9 cellular contexts compared by ENCODE assay signal in the genomic region with DNA sequence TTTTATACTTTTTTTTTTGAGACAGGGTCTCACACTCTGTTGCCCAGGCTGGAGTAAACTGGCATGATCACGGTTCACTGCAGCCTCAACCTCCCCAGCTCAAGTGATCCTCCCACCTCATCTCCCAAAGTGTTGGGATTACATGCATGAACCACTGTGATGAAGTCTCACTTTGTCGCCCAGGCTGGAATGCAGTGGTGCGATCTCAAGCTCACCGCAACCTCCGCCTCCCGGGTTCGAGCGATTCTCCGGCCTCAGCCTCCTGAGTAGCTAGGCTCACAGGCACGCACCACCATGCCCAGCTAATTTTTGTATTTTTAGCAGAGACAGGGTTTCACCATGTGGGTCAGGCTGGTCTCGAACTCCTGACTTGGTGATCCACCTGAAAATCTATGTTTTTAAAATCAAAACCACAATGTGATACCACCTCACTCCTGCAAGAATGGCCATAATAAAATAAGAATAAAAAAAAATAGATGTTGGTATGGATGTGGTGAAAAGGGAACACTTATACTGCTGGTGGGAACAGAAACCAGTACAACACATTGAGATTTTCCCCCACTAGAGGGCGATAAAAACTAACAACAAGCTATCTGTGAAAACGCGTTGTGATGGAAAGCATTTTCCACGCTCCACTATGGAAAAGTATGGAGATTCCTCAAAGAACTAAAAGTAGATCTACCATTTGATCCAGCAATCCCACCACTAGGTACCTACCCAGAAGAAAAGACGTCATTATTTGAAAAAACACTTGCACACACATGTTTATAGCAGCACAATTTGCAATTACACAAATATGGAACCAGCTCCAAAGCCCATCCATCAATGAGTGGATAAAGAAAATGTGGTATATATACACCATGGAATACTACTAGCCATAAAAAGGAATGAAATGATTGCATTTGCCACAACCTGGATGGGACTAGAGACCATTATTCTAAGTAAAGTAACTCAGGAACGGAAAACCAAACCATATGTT. TPM values are rescaled to one million over a fixed set of nuclear protein-coding genes. Genes with fewer than 3 reads are reported as not detected.
DNase-seq lines count a peak whose midpoint lies in the region; ATAC-seq, FAIRE-seq and TF ChIP-seq lines count a peak whose summit lies in the region.
"Had no signal": no experiment of that assay in that cellular context is flagged by ENCODE, and none has a peak within 500 bp of the region (broad histone marks: within the 10 kb centered on the region; RNA-seq: fewer than 3 reads in every experiment).

No MANE protein-coding gene starts in this region.

- POLR2A ChIA-PET in Caco-2 (lab: Charles Lee), result no interaction called here
- POLR2A ChIA-PET in PC-9 (lab: Charles Lee; ENCODE audit: unreplicated experiment), result no interaction called here

- H3K27me3 ChIP-seq in Caco-2 (replicated peaks; ENCODE audit: control insufficient read depth, insufficient read depth, low read length), result no peaks in the 10 kb centered on the region
- no peaks in the 10 kb centered on the region for H3K27me3 ChIP-seq in PC-9 (ENCODE audit: insufficient read depth, low read depth)
- no peaks in the 10 kb centered on the region for H3K27me3 ChIP-seq in pancreas
- H3K27me3 ChIP-seq: SJCRH30 had no signal

- no peaks in the 10 kb centered on the region for H3K4me1 ChIP-seq in Caco-2
- H3K4me1 ChIP-seq in PC-9 (replicated peaks; ENCODE audit: insufficient read depth), result no peaks in the 10 kb centered on the region
- H3K4me1 ChIP-seq in pancreas, result no peaks in the 10 kb centered on the region
- H3K4me1 ChIP-seq: SJCRH30 had no signal

- H3K4me3 ChIP-seq in Caco-2 (ENCODE audit: low read depth, low read length), result no peak overlapping the region
- no peak overlapping the region for H3K4me3 ChIP-seq in PC-9
- H3K4me3 ChIP-seq in pancreas, result no peak overlapping the region
- H3K4me3 ChIP-seq: SJCRH30 had no signal

- H3K36me3 Mint-ChIP-seq in Caco-2 (ENCODE audit: insufficient read depth, unreplicated experiment) (peaks cover 39% of the 10 kb centered on the region), HFFc6 (ENCODE audit: low read depth) (peaks cover 7% of the 10 kb centered on the region; the same call in 1 of the 2 replicates)

- FAIRE-seq in pancreas (lab: Jason Lieb, UNC), result peak; percentile 81

- DNase-seq in Caco-2 (peak in 1 of 2 experiments; percentile 65), HFFc6 (peak; percentile 56), PC-9 (no peak), fibroblast of gingiva (ENCODE audit: low read depth) (peak; percentile 49), pancreas (no peak)
- no peak for DNase-seq in activated naive CD4-positive, alpha-beta T cell treated with anti-CD3 and anti-CD28 coated beads, Interleukin-2, amount 50 U/mL, for 16 hours

- H4K20me1 ChIP-seq in PC-9 (ENCODE audit: insufficient read depth), result peaks cover 3% of the 10 kb centered on the region; the same call in 1 of the 2 replicates

- TF ChIP-seq CTCF in Caco-2 (IDR thresholded peaks at IDR 0.05; ENCODE audit: insufficient read depth in 1 of 2, low read depth in 1 of 2, low read length in 1 of 2, severe bottlenecking in 1 of 2, unreplicated experiment in 1 of 2) (peak; percentile 61 to 65), HFFc6 (IDR thresholded peaks at IDR 0.05) (peak; percentile 88), PC-9 (conservative IDR thresholded peaks at IDR 0.05) (peak; percentile 68), pancreas (IDR thresholded peaks at IDR 0.05) (peak; percentile 41 to 66 (median 52))

- no peaks in the 10 kb centered on the region for H3F3A ChIP-seq in PC-9 (ENCODE audit: insufficient read depth, low read depth)

- H3K4me3 Mint-ChIP-seq in Caco-2 (ENCODE audit: unreplicated experiment), result no peak overlapping the region
- no peak overlapping the region for H3K4me3 Mint-ChIP-seq in HFFc6

- no peaks in the 10 kb centered on the region for H3K79me2 ChIP-seq in PC-9 (ENCODE audit: low read depth)

- ATAC-seq in pancreas (peak in 2 of 4 donors; percentile 40 to 50), GM21360 (IDR thresholded peaks at IDR 0.05; ENCODE audit: unreplicated experiment) (no peak), HG03045 (IDR thresholded peaks at IDR 0.05; ENCODE audit: unreplicated experiment) (no peak)

- no TSS peak for BruUV-seq in Caco-2 (replicated peaks; lab: Mats Ljungman, UMichigan)
- BruUV-seq in PC-9 (replicated peaks; lab: Mats Ljungman, UMichigan), result no TSS peak

- peaks cover 8% of the 10 kb centered on the region for H3K4me1 Mint-ChIP-seq in Caco-2 (ENCODE audit: low read depth, unreplicated experiment)
- peaks cover 12% of the 10 kb centered on the region for H3K4me1 Mint-ChIP-seq in HFFc6 (ENCODE audit: low read depth)

- H3K27ac ChIP-seq in PC-9 (no peak overlapping the region), pancreas (no peak overlapping the region)
- H3K27ac ChIP-seq: SJCRH30 had no signal

- WGBS in pancreas, 2 donors, result 60 to 65% methylated on average over 17 of the region's 17 CpGs

- intact Hi-C loops in Caco-2 (cut with micrococcal nuclease; ENCODE audit: unreplicated experiment), result no loop called here
- intact Hi-C loops in PC-9 (cut with micrococcal nuclease; ENCODE audit: unreplicated experiment), result no loop called here
- intact Hi-C loops in pancreas (cut with DNase I), result no loop called here

- CTCF ChIA-PET in Caco-2 (lab: Charles Lee), result interaction anchor here (0.5 to 1.6 kb wide), 10 partner anchors 11 to 392 kb away, joined by 3 to 22 read pairs (median 4); a partner anchor contains a TSS
- CTCF ChIA-PET in PC-9 (lab: Charles Lee), result no interaction called here

- H2AFZ ChIP-seq in PC-9, result no peak overlapping the region

- H3K9me2 ChIP-seq in PC-9 (ENCODE audit: insufficient read depth), result no peaks in the 10 kb centered on the region

- no peaks in the 10 kb centered on the region for H3K27me3 Mint-ChIP-seq in Caco-2 (ENCODE audit: insufficient read depth, unreplicated experiment)
- peaks cover 3% of the 10 kb centered on the region for H3K27me3 Mint-ChIP-seq in HFFc6 (ENCODE audit: insufficient read depth)

- H3K9me3 ChIP-seq in Caco-2 (no peaks in the 10 kb centered on the region), PC-9 (ENCODE audit: insufficient read depth, low read depth) (no peaks in the 10 kb centered on the region), pancreas (no peaks in the 10 kb centered on the region)
- H3K9me3 ChIP-seq: SJCRH30 had no signal

- H3K9me3 Mint-ChIP-seq in Caco-2 (ENCODE audit: unreplicated experiment) (no peaks in the 10 kb centered on the region), HFFc6 (no peaks in the 10 kb centered on the region)

- H3K4me2 ChIP-seq in PC-9, result no peak overlapping the region

- peaks cover 4% of the 10 kb centered on the region for H3K36me3 ChIP-seq in Caco-2 (ENCODE audit: control insufficient read depth, insufficient read depth, low read length)
- H3K36me3 ChIP-seq in PC-9 (ENCODE audit: low read depth), result no peaks in the 10 kb centered on the region
- H3K36me3 ChIP-seq in pancreas, result peaks cover 0 to 20% (median 10%) of the 10 kb centered on the region in 3 donors

- H3K27ac Mint-ChIP-seq in Caco-2 (ENCODE audit: unreplicated experiment), result no peak overlapping the region
- H3K27ac Mint-ChIP-seq in HFFc6, result no peak overlapping the region

RNA-seq across cellular contexts. Expression of a gene that starts 26.8 kb away (rescaled TPM):
- total RNA-seq in Caco-2 (2022) (0.57 and 0.86 TPM in 2 replicates), PC-9 (2021) (not detected in 2 replicates), pancreas (under 1 TPM in 3 of 6 donors, not detected in 3; 0.12 to 0.31 (median 0.12) TPM)
- total RNA-seq in HFFc6 (2021; fragmentation: NEBNext Ultra II Directional; extraction: Animal tissue kit (Norgen Biotek cat#: 25700)), result not detected
- under 1 TPM in 1 of 2 donors, not detected in 1; 0.23 TPM for polyA plus RNA-seq in pancreas
- total RNA-seq: SJCRH30 had no signal

Comparison
In these comparisons a context has a peak if more than half of its experiments do, and no peak if none do; other contexts are left out.
1. DNase-seq: peak in HFFc6 (single experiment) and fibroblast of gingiva (single experiment); none in PC-9 (0 of 2), pancreas (0 of 6) and activated naive CD4-positive, alpha-beta T cell treated with anti-CD3 and anti-CD28 coated beads, Interleukin-2, amount 50 U/mL, for 16 hours (single experiment).
2. Peak in every context shown above with its lines, with median percentiles within 50 percentile points of each other: CTCF ChIP-seq.